Comparison of ENCODE assay signal across 1 cellular context in the genomic region with DNA sequence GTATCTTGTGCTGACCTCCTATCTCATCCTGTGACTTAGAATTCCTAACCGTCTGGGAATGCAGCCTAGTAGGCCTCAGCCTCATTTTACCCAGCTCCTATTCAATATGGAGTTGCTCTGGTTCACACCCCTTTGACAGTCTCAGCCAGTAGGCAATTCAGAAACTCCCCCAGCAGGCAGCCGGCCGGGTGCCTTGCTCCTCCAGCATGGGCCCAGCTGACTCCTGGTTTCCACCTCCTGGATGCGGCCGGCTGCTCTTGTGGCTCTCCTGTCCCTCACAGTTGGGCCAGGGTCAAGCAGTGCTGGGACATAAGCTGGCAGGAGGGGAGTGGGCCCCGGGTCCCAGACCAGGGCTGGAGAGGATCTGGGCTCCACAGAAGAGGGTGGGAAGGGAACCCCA.
A peak's percentile ranks its signal among the peaks of the same experiment; 100 is the strongest.
TF ChIP-seq lines count a peak whose summit lies in the region.

No MANE protein-coding gene starts in this region.

TF ChIP-seq in K562, 482 proteins besides CTCF, POLR2A, EP300 and RAD21 (continued from another document):
- TF ChIP-seq, protein P1, sequence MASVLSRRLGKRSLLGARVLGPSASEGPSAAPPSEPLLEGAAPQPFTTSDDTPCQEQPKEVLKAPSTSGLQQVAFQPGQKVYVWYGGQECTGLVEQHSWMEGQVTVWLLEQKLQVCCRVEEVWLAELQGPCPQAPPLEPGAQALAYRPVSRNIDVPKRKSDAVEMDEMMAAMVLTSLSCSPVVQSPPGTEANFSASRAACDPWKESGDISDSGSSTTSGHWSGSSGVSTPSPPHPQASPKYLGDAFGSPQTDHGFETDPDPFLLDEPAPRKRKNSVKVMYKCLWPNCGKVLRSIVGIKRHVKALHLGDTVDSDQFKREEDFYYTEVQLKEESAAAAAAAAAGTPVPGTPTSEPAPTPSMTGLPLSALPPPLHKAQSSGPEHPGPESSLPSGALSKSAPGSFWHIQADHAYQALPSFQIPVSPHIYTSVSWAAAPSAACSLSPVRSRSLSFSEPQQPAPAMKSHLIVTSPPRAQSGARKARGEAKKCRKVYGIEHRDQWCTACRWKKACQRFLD (CRISPR knock-in tag; IDR thresholded peaks at IDR 0.05), result no peak
- TF ChIP-seq, protein P2, sequence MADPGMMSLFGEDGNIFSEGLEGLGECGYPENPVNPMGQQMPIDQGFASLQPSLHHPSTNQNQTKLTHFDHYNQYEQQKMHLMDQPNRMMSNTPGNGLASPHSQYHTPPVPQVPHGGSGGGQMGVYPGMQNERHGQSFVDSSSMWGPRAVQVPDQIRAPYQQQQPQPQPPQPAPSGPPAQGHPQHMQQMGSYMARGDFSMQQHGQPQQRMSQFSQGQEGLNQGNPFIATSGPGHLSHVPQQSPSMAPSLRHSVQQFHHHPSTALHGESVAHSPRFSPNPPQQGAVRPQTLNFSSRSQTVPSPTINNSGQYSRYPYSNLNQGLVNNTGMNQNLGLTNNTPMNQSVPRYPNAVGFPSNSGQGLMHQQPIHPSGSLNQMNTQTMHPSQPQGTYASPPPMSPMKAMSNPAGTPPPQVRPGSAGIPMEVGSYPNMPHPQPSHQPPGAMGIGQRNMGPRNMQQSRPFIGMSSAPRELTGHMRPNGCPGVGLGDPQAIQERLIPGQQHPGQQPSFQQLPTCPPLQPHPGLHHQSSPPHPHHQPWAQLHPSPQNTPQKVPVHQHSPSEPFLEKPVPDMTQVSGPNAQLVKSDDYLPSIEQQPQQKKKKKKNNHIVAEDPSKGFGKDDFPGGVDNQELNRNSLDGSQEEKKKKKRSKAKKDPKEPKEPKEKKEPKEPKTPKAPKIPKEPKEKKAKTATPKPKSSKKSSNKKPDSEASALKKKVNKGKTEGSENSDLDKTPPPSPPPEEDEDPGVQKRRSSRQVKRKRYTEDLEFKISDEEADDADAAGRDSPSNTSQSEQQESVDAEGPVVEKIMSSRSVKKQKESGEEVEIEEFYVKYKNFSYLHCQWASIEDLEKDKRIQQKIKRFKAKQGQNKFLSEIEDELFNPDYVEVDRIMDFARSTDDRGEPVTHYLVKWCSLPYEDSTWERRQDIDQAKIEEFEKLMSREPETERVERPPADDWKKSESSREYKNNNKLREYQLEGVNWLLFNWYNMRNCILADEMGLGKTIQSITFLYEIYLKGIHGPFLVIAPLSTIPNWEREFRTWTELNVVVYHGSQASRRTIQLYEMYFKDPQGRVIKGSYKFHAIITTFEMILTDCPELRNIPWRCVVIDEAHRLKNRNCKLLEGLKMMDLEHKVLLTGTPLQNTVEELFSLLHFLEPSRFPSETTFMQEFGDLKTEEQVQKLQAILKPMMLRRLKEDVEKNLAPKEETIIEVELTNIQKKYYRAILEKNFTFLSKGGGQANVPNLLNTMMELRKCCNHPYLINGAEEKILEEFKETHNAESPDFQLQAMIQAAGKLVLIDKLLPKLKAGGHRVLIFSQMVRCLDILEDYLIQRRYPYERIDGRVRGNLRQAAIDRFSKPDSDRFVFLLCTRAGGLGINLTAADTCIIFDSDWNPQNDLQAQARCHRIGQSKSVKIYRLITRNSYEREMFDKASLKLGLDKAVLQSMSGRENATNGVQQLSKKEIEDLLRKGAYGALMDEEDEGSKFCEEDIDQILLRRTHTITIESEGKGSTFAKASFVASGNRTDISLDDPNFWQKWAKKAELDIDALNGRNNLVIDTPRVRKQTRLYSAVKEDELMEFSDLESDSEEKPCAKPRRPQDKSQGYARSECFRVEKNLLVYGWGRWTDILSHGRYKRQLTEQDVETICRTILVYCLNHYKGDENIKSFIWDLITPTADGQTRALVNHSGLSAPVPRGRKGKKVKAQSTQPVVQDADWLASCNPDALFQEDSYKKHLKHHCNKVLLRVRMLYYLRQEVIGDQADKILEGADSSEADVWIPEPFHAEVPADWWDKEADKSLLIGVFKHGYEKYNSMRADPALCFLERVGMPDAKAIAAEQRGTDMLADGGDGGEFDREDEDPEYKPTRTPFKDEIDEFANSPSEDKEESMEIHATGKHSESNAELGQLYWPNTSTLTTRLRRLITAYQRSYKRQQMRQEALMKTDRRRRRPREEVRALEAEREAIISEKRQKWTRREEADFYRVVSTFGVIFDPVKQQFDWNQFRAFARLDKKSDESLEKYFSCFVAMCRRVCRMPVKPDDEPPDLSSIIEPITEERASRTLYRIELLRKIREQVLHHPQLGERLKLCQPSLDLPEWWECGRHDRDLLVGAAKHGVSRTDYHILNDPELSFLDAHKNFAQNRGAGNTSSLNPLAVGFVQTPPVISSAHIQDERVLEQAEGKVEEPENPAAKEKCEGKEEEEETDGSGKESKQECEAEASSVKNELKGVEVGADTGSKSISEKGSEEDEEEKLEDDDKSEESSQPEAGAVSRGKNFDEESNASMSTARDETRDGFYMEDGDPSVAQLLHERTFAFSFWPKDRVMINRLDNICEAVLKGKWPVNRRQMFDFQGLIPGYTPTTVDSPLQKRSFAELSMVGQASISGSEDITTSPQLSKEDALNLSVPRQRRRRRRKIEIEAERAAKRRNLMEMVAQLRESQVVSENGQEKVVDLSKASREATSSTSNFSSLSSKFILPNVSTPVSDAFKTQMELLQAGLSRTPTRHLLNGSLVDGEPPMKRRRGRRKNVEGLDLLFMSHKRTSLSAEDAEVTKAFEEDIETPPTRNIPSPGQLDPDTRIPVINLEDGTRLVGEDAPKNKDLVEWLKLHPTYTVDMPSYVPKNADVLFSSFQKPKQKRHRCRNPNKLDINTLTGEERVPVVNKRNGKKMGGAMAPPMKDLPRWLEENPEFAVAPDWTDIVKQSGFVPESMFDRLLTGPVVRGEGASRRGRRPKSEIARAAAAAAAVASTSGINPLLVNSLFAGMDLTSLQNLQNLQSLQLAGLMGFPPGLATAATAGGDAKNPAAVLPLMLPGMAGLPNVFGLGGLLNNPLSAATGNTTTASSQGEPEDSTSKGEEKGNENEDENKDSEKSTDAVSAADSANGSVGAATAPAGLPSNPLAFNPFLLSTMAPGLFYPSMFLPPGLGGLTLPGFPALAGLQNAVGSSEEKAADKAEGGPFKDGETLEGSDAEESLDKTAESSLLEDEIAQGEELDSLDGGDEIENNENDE (IDR thresholded peaks at IDR 0.05; ENCODE audit: low read depth, low read length), result no peak
- peak; percentile 71 for TF ChIP-seq HDAC8 (tag; IDR thresholded peaks at IDR 0.05)
- TF ChIP-seq ZNF740 (CRISPR knock-in tag; IDR thresholded peaks at IDR 0.05), result no peak
- TF ChIP-seq ZNF740 (tag; IDR thresholded peaks at IDR 0.05), result 0 out of 4 replicates have a peak, but pooled peaks of 1 of the 2 experiments have one; percentile 47
- TF ChIP-seq, protein P3, sequence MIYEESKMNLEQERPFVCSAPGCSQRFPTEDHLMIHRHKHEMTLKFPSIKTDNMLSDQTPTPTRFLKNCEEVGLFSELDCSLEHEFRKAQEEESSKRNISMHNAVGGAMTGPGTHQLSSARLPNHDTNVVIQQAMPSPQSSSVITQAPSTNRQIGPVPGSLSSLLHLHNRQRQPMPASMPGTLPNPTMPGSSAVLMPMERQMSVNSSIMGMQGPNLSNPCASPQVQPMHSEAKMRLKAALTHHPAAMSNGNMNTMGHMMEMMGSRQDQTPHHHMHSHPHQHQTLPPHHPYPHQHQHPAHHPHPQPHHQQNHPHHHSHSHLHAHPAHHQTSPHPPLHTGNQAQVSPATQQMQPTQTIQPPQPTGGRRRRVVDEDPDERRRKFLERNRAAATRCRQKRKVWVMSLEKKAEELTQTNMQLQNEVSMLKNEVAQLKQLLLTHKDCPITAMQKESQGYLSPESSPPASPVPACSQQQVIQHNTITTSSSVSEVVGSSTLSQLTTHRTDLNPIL (CRISPR knock-in tag; IDR thresholded peaks at IDR 0.05), result no peak
- TF ChIP-seq, protein P4, sequence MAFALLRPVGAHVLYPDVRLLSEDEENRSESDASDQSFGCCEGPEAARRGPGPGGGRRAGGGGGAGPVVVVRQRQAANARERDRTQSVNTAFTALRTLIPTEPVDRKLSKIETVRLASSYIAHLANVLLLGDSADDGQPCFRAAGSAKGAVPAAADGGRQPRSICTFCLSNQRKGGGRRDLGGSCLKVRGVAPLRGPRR (CRISPR knock-in tag; IDR thresholded peaks at IDR 0.05), result no peak
- TF ChIP-seq ZSCAN29 (IDR thresholded peaks at IDR 0.05), result no peak
